ENCODE assay signal across 10 cellular contexts in the genomic region with DNA sequence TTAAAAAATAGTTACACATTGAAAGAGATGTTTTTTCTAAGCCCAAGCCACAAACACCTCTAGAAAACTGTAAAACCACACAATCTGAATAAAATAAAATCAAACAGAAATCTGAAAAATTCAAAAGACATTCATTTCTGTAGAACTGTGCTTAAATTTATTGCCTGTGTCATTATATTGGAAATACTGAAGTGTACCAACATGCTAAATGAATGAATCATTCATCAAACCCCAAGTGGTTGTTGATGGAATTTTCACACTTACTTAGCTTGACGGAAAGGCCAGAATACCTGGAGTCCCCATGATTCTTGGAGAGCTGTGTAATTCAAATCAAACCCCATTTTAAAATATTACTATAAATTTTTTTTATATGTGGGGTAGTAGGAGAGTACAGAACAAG. TPM values are rescaled to one million over a fixed set of nuclear protein-coding genes. Genes with fewer than 3 reads are reported as not detected.
A peak's percentile ranks its signal among the peaks of the same experiment; 100 is the strongest.
DNase-seq lines count a peak whose midpoint lies in the region; FAIRE-seq and TF ChIP-seq lines count a peak whose summit lies in the region.
"Had no signal": no experiment of that assay in that cellular context is flagged by ENCODE, and none has a peak within 500 bp of the region (broad histone marks: within the 10 kb centered on the region; RNA-seq: fewer than 3 reads in every experiment).

No MANE protein-coding gene starts in this region.

- CTCF ChIA-PET in Caco-2 (lab: Charles Lee), result interaction anchor here (1.8 kb wide), 1 partner anchor 416 kb away, joined by 6 read pairs; no protein-coding TSS in a partner anchor

- no TSS peak for BruUV-seq in Caco-2 (replicated peaks; lab: Mats Ljungman, UMichigan)

- no peak for FAIRE-seq in bronchial epithelial cell (lab: Jason Lieb, UNC)

- H3K27me3 Mint-ChIP-seq in Caco-2 (ENCODE audit: insufficient read depth, unreplicated experiment) (no peaks in the 10 kb centered on the region), nephron progenitor cell (ENCODE audit: low read depth, poor library complexity) (peaks cover 14% of the 10 kb centered on the region)

- H3K27me3 ChIP-seq in Caco-2 (replicated peaks; ENCODE audit: control insufficient read depth, insufficient read depth, low read length) (no peaks in the 10 kb centered on the region), bronchial epithelial cell (ENCODE audit: control insufficient read depth, insufficient read depth, low read length) (no peaks in the 10 kb centered on the region)

- POLR2A ChIA-PET in Caco-2 (lab: Charles Lee), result interaction anchor here (0.5 kb wide), 1 partner anchor 184 kb away, joined by 4 read pairs; no protein-coding TSS in a partner anchor

- H3K4me3 Mint-ChIP-seq in Caco-2 (ENCODE audit: unreplicated experiment) (peak overlapping the region; percentile 86), nephron progenitor cell (peak overlapping the region; percentile 25)
- H3K4me3 Mint-ChIP-seq: naive thymus-derived CD8-positive, alpha-beta T cell had no signal

- H3K36me3 Mint-ChIP-seq in Caco-2 (ENCODE audit: insufficient read depth, unreplicated experiment) (peaks cover 80% of the 10 kb centered on the region), nephron progenitor cell (ENCODE audit: low read depth) (no peaks in the 10 kb centered on the region)
- H3K36me3 Mint-ChIP-seq: naive thymus-derived CD8-positive, alpha-beta T cell had no signal

- H3K27ac Mint-ChIP-seq in Caco-2 (ENCODE audit: unreplicated experiment) (peak overlapping the region; percentile 45), nephron progenitor cell (no peak overlapping the region)
- H3K27ac Mint-ChIP-seq: naive thymus-derived CD8-positive, alpha-beta T cell had no signal

- H3K4me1 ChIP-seq in Caco-2, result peaks cover 37% of the 10 kb centered on the region

- no peaks in the 10 kb centered on the region for H3K9me3 Mint-ChIP-seq in Caco-2 (ENCODE audit: unreplicated experiment)
- H3K9me3 Mint-ChIP-seq in nephron progenitor cell, result no peaks in the 10 kb centered on the region

- no peaks in the 10 kb centered on the region for H3K9me3 ChIP-seq in Caco-2

- no peaks in the 10 kb centered on the region for H3K36me3 ChIP-seq in Caco-2 (ENCODE audit: control insufficient read depth, insufficient read depth, low read length)
- peaks cover 2% of the 10 kb centered on the region for H3K36me3 ChIP-seq in bronchial epithelial cell (ENCODE audit: control insufficient read depth, insufficient read depth, low read length)

- H3K4me3 ChIP-seq in Caco-2 (ENCODE audit: low read depth, low read length) (peak overlapping the region; percentile 74), bronchial epithelial cell (ENCODE audit: low read depth, low read length) (no peak overlapping the region)

- TF ChIP-seq CTCF in Caco-2 (IDR thresholded peaks at IDR 0.05; ENCODE audit: insufficient read depth in 1 of 2, low read depth in 1 of 2, low read length in 1 of 2, severe bottlenecking in 1 of 2, unreplicated experiment in 1 of 2), result peak; percentile 31 to 37
- peak; percentile 12 for TF ChIP-seq CTCF in bronchial epithelial cell (IDR thresholded peaks at IDR 0.05; ENCODE audit: insufficient read depth, low read length, severe bottlenecking)
- TF ChIP-seq CTCF in nephron progenitor cell (IDR thresholded peaks at IDR 0.05), result peak; percentile 28

- H3K4me1 Mint-ChIP-seq in Caco-2 (ENCODE audit: low read depth, unreplicated experiment), result peaks cover 17% of the 10 kb centered on the region
- peaks cover 75% of the 10 kb centered on the region for H3K4me1 Mint-ChIP-seq in nephron progenitor cell

- peak in 1 of 2 experiments; percentile 26 for DNase-seq in Caco-2
- peak; percentile 74 for DNase-seq in LoVo (ENCODE audit: low spot score)
- DNase-seq in bronchial epithelial cell (ENCODE audit: low read depth), result peak; percentile 79
- DNase-seq in nephron progenitor cell, result no peak
- DNase-seq in central memory CD4-positive, alpha-beta T cell, result no peak
- DNase-seq in AG08396 (ENCODE audit: low spot score), result no peak
- DNase-seq in inferior parietal cortex (ENCODE audit: extremely low spot score), result no peak
- DNase-seq in iPS-NIHi11 (ENCODE audit: low spot score), result no peak
- DNase-seq: naive thymus-derived CD8-positive, alpha-beta T cell; OCI-M1 had no signal

- intact Hi-C loops in Caco-2 (cut with micrococcal nuclease; ENCODE audit: unreplicated experiment), result loop anchor here (10.0 kb wide), 2 partner anchors 393 to 433 kb away; partner anchors contain the start of genes CEP290 and TMTC3

RNA-seq across cellular contexts. Expression of gene KITLG, which starts 2.7 kb away (rescaled TPM):
- total RNA-seq in Caco-2 (2022), result 200 and 211 TPM in 2 replicates
- 18.2 and 22.4 TPM in 2 replicates for total RNA-seq in bronchial epithelial cell

Comparison
In these comparisons a context has a peak if more than half of its experiments do, and no peak if none do; other contexts are left out.
1. DNase-seq: peak in LoVo (single experiment) and bronchial epithelial cell (single experiment); none in nephron progenitor cell (single experiment), central memory CD4-positive, alpha-beta T cell (single experiment), AG08396 (single experiment), inferior parietal cortex (single experiment) and iPS-NIHi11 (single experiment).
2. Peak in every context shown above with its lines, with median percentiles within 50 percentile points of each other: CTCF ChIP-seq.